Comparison of ENCODE assay signal across 8 cellular contexts in the genomic region with DNA sequence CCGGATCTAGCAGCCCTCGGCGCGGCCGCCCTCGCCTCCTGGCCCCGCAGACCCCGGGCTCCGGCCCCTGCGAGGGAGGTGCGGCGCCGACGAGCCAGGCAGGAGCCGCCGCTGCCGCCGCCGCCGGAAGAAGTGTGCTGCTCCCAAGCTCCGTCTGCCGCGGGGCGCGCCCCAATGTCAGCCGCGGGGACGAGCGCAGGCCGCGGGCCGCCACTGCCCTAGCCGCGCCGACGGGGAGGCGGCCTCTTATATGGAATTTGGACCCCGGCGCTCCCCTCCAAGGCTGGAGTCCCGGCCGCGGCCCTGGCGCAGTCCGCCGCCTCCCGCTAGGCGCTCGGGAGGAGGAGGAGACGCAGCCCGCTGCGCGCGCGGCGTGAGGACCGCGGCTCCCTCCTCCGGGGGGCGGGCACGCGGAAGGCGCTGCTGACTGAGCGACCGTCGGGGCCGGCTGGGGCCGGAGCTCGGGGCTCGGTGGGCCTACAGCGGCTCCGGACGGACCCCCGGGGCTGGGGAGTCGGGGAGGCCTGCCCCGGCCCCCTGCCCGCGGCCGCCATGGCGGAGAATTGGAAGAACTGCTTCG. TPM values are rescaled to one million over a fixed set of nuclear protein-coding genes. Genes with fewer than 3 reads are reported as not detected.
DNase-seq lines count a peak whose midpoint lies in the region; ATAC-seq and TF ChIP-seq lines count a peak whose summit lies in the region.

A gene with protein sequence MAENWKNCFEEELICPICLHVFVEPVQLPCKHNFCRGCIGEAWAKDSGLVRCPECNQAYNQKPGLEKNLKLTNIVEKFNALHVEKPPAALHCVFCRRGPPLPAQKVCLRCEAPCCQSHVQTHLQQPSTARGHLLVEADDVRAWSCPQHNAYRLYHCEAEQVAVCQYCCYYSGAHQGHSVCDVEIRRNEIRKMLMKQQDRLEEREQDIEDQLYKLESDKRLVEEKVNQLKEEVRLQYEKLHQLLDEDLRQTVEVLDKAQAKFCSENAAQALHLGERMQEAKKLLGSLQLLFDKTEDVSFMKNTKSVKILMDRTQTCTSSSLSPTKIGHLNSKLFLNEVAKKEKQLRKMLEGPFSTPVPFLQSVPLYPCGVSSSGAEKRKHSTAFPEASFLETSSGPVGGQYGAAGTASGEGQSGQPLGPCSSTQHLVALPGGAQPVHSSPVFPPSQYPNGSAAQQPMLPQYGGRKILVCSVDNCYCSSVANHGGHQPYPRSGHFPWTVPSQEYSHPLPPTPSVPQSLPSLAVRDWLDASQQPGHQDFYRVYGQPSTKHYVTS (plus strand): TSS at position 414 of the 580 bp plus-strand sequence. CDS start 139 bp downstream, at position 553.

- H3K9me2 ChIP-seq in MM.1S (replicated peaks; ENCODE audit: insufficient read depth, low read length), result no peaks in the 10 kb centered on the region

- H3K4me1 ChIP-seq in MM.1S (ENCODE audit: low read length), result peaks cover 26% of the 10 kb centered on the region
- H3K4me1 ChIP-seq in effector memory CD4-positive, alpha-beta T cell (ENCODE audit: control insufficient read depth, insufficient read depth, low read length, poor library complexity, severe bottlenecking), result peaks cover 32% of the 10 kb centered on the region

- no peaks in the 10 kb centered on the region for H3K27me3 ChIP-seq in MM.1S (replicated peaks; ENCODE audit: insufficient read depth, low read length)
- H3K27me3 ChIP-seq in effector memory CD4-positive, alpha-beta T cell (replicated peaks; ENCODE audit: control insufficient read depth, insufficient read depth, low read length, poor library complexity, severe bottlenecking), result no peaks in the 10 kb centered on the region

- H3K9me3 ChIP-seq in MM.1S (replicated peaks; ENCODE audit: insufficient read depth, low read length), result no peaks in the 10 kb centered on the region
- H3K9me3 ChIP-seq in effector memory CD4-positive, alpha-beta T cell (ENCODE audit: control insufficient read depth, low read length), result no peaks in the 10 kb centered on the region

- peaks cover 52% of the 10 kb centered on the region for H3K4me1 Mint-ChIP-seq in mesothelial cell of epicardium

- H3K36me3 Mint-ChIP-seq in mesothelial cell of epicardium, result no peaks in the 10 kb centered on the region

- TF ChIP-seq CTCF in GM10266 (IDR thresholded peaks at IDR 0.05; ENCODE audit: control insufficient read depth, insufficient read depth, low read depth, missing control alignments) (no peak), MM.1S (IDR thresholded peaks at IDR 0.05; ENCODE audit: low read length) (no peak), mesothelial cell of epicardium (IDR thresholded peaks at IDR 0.05; ENCODE audit: unreplicated experiment) (no peak)

- H3K9ac ChIP-seq in MM.1S (ENCODE audit: low read length), result peak within 1 kb of the TSS; percentile 94

- peak; percentile 72 for DNase-seq in GM10266 (ENCODE audit: extremely low spot score)
- peak; percentile 66 for DNase-seq in MM.1S
- peak; percentile 51 to 60 for DNase-seq in activated CD4-positive, alpha-beta T cell treated with anti-CD3 and anti-CD28 coated beads, Interleukin-2, amount 50 U/mL, for 48 hours
- DNase-seq in effector memory CD4-positive, alpha-beta T cell, result peak; percentile 10 to 43 (median 41)
- DNase-seq in mesothelial cell of epicardium (ENCODE audit: low spot score in 2 of 2, unreplicated experiment in 2 of 2), result peak in 1 of 2 experiments; percentile 68
- peak; percentile 28 to 68 (median 60) for DNase-seq in stimulated activated naive CD4-positive, alpha-beta T cell (lab: John Stamatoyannopoulos, UW)

- peak within 1 kb of the TSS; percentile 94 for H3K4me3 ChIP-seq in MM.1S (ENCODE audit: low read length)
- H3K4me3 ChIP-seq in effector memory CD4-positive, alpha-beta T cell (ENCODE audit: insufficient read depth, low read depth, low read length, poor library complexity, severe bottlenecking), result peak within 1 kb of the TSS; percentile 92

- peak within 1 kb of the TSS; percentile 97 for H3K4me3 Mint-ChIP-seq in mesothelial cell of epicardium

- H2AFZ ChIP-seq in MM.1S (ENCODE audit: low read length), result peak within 1 kb of the TSS; percentile 39

- H3F3A ChIP-seq in MM.1S (ENCODE audit: insufficient read depth, low read length), result peaks cover 28% of the 10 kb centered on the region

- peaks cover 56% of the 10 kb centered on the region for H3K79me2 ChIP-seq in MM.1S (ENCODE audit: low read length)

- no peaks in the 10 kb centered on the region for H3K9me3 Mint-ChIP-seq in mesothelial cell of epicardium

- peak within 1 kb of the TSS; percentile 85 for H3K4me2 ChIP-seq in MM.1S (ENCODE audit: low read depth, low read length)

- peak within 1 kb of the TSS; percentile 98 for H3K27ac Mint-ChIP-seq in mesothelial cell of epicardium

- ATAC-seq in HG02623 (IDR thresholded peaks at IDR 0.05; ENCODE audit: unreplicated experiment), result no peak
- no peak for ATAC-seq in HG03108 (IDR thresholded peaks at IDR 0.05; ENCODE audit: unreplicated experiment)

- no peaks in the 10 kb centered on the region for H3K36me3 ChIP-seq in MM.1S (replicated peaks; ENCODE audit: insufficient read depth, low read length)
- H3K36me3 ChIP-seq in effector memory CD4-positive, alpha-beta T cell (ENCODE audit: control insufficient read depth, insufficient read depth, low read length), result no peaks in the 10 kb centered on the region

- H3K27ac ChIP-seq in MM.1S (ENCODE audit: low read length), result peak within 1 kb of the TSS; percentile 94
- peak within 1 kb of the TSS; percentile 95 for H3K27ac ChIP-seq in effector memory CD4-positive, alpha-beta T cell (ENCODE audit: insufficient read depth, low read length, poor library complexity, severe bottlenecking)

- peaks cover 15% of the 10 kb centered on the region for H4K20me1 ChIP-seq in MM.1S (ENCODE audit: insufficient read depth, low read length)

- no peaks in the 10 kb centered on the region for H3K27me3 Mint-ChIP-seq in mesothelial cell of epicardium (ENCODE audit: low read depth)

RNA-seq across cellular contexts. Expression of the gene that starts here (rescaled TPM):
- 74.3 to 85.3 TPM (median 79.2 TPM) in 3 replicates for total RNA-seq in mesothelial cell of epicardium
